16 cellular contexts compared by ENCODE assay signal in the genomic region with DNA sequence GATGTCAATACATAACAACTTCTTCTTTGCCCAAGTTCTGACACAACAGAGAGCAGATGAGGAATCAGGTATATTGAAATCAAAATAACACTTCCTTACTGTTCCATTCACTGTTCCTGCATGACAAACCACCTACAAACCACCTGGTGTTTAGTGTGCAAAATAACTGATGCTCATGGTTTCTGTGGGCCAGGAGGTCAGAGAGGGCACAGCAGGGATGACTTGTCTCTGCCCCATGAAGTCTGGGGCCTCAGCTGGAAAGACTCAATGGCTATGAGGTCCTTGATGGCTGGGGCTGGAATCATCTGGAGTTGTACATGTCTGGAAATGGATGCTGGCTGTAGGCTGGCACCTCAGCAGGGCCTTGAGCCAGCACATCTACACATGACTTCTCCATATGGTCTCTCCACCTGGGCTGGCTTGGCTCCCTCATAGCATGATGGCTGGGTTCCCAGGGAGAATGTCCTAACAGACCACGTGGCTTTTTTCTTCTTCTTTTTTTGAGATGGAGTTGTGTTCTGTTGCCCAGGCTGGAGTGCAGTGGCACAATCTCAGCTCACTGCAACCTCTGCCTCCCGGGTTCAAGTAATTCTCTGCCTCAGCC. TPM values are rescaled to one million over a fixed set of nuclear protein-coding genes. Genes with fewer than 3 reads are reported as not detected.
DNase-seq lines count a peak whose midpoint lies in the region; ATAC-seq and TF ChIP-seq lines count a peak whose summit lies in the region.
"Had no signal": no experiment of that assay in that cellular context is flagged by ENCODE, and none has a peak within 500 bp of the region (broad histone marks: within the 10 kb centered on the region; RNA-seq: fewer than 3 reads in every experiment).

No MANE protein-coding gene starts in this region.

- H3K9me3 ChIP-seq in Loucy (ENCODE audit: insufficient read depth, low read depth, low read length): no peaks in the 10 kb centered on the region
- H3K9me3 ChIP-seq in gastroesophageal sphincter: no peaks in the 10 kb centered on the region
- H3K9me3 ChIP-seq: MG63 had no signal

- no peak for TF ChIP-seq POLR2A in gastroesophageal sphincter (IDR thresholded peaks at IDR 0.05)

- ATAC-seq in GM18502 (IDR thresholded peaks at IDR 0.05; ENCODE audit: poor library complexity, unreplicated experiment) (peak; percentile 43), gastroesophageal sphincter (no peak)
- ATAC-seq: T-helper 17 cell had no signal

- H2AFZ ChIP-seq in Loucy (ENCODE audit: low read length): peak overlapping the region; percentile 36; the same call in 1 of the 2 replicates

- TF ChIP-seq EP300 in gastroesophageal sphincter (IDR thresholded peaks at IDR 0.05): no peak

- no peak overlapping the region for H3K9ac ChIP-seq in Loucy (ENCODE audit: low read depth, low read length, poor library complexity, severe bottlenecking)

- peak; percentile 85 for DNase-seq in RPMI8226
- peak; percentile 63 for DNase-seq in kidney tubule cell (ENCODE audit: low spot score)
- no peak for DNase-seq in ureter (ENCODE audit: low spot score)
- no peak for DNase-seq in LoVo (ENCODE audit: low spot score)
- DNase-seq: activated CD4-positive, alpha-beta T cell treated with anti-CD3 and anti-CD28 coated beads, Interleukin-2, amount 10 ng/mL, durations not matched to agents 7 days and 5 days; DMS79 treated with DMSO at 0.1 percent for 48 hours; MG63; nephron progenitor cell; retina; T-helper 17 cell had no signal

- TF ChIP-seq CTCF in Loucy (conservative IDR thresholded peaks at IDR 0.05; ENCODE audit: low read length) (no peak), gastroesophageal sphincter (IDR thresholded peaks at IDR 0.05) (no peak)

- H3F3A ChIP-seq in Loucy (ENCODE audit: low read depth): no peaks in the 10 kb centered on the region

- no peaks in the 10 kb centered on the region for H3K79me2 ChIP-seq in Loucy (ENCODE audit: insufficient read depth, low read length)

- no peaks in the 10 kb centered on the region for H3K9me2 ChIP-seq in Loucy (replicated peaks; ENCODE audit: low read depth, low read length)

- H3K4me1 ChIP-seq in Loucy (ENCODE audit: insufficient read depth, low read length, poor library complexity, severe bottlenecking): no peaks in the 10 kb centered on the region
- no peaks in the 10 kb centered on the region for H3K4me1 ChIP-seq in gastroesophageal sphincter

- H3K36me3 ChIP-seq in Loucy (ENCODE audit: insufficient read depth, low read length): no peaks in the 10 kb centered on the region
- H3K36me3 ChIP-seq in gastroesophageal sphincter: no peaks in the 10 kb centered on the region
- H3K36me3 ChIP-seq: MG63 had no signal

- H3K27ac ChIP-seq in gastroesophageal sphincter: no peak overlapping the region

- no peaks in the 10 kb centered on the region for H4K20me1 ChIP-seq in Loucy (ENCODE audit: insufficient read depth, low read length, poor library complexity, severe bottlenecking)

- WGBS in gastroesophageal sphincter (ENCODE audit: low coverage in 1 of 2), 2 donors: 20 to 37% methylated on average over 2 of the region's 2 CpGs

- no peak overlapping the region for H3K4me3 ChIP-seq in Loucy (ENCODE audit: low read length, poor library complexity, severe bottlenecking)
- H3K4me3 ChIP-seq in gastroesophageal sphincter: no peak overlapping the region
- H3K4me3 ChIP-seq: MG63 had no signal

- no peaks in the 10 kb centered on the region for H3K27me3 ChIP-seq in Loucy (ENCODE audit: insufficient read depth, low read length, poor library complexity, severe bottlenecking)
- no peaks in the 10 kb centered on the region for H3K27me3 ChIP-seq in gastroesophageal sphincter
- H3K27me3 ChIP-seq: MG63 had no signal

- H3K4me2 ChIP-seq in Loucy (ENCODE audit: low read depth, low read length, poor library complexity, severe bottlenecking): no peak overlapping the region

RNA-seq across cellular contexts. Expression of gene COX4I2, which starts 7.4 kb away (rescaled TPM):
- total RNA-seq in gastroesophageal sphincter: 10 to 100 TPM in 2 of 4 donors, 1 to 10 TPM in 1, not detected in 1; 4.6 to 40.9 (median 12.1) TPM
- 4.0 TPM for total RNA-seq in ureter
- total RNA-seq: activated CD4-positive, alpha-beta T cell treated with anti-CD3 and anti-CD28 coated beads, Interleukin-2, amount 10 ng/mL, durations not matched to agents 7 days and 5 days; activated T-helper 2 cell treated with anti-CD3 and anti-CD28 coated beads, Interferon-gamma antibody, Interleukin-2, Interleukin-4, amounts not matched to agents 10 μg/mL and 5 μg/mL and 100 μg/mL, durations not matched to agents 14 hours and 24 hours and 36 hours; lung microvascular endothelial cell; NCI-H460; T-helper 17 cell had no signal

RNA-seq across cellular contexts. Expression of gene ID1, which starts 25.2 kb away (rescaled TPM):
- total RNA-seq in gastroesophageal sphincter (100 to 1,000 TPM; 221 to 714 (median 372) TPM), ureter (367 TPM)

Comparison
In these comparisons a context has a peak if more than half of its experiments do, and no peak if none do; other contexts are left out.
1. DNase-seq: peak in RPMI8226 (single experiment) and kidney tubule cell (single experiment); none in ureter (single experiment) and LoVo (single experiment).